In genomic region chr1:157403608-157404007, GRCh38 we compare ENCODE assay signal across 1 cellular context.
TF ChIP-seq lines count a peak whose summit lies in the region.

No MANE protein-coding gene starts in this region.

TF ChIP-seq in H1, 55 proteins besides CTCF, POLR2A, EP300 and RAD21 (continued from another document):
- TF ChIP-seq CHD7 (IDR thresholded peaks at IDR 0.05; ENCODE audit: insufficient replicate concordance, low read length): no peak
- TF ChIP-seq SIX5 (IDR thresholded peaks at IDR 0.05; ENCODE audit: low read depth, low read length): no peak
